Comparison of ENCODE assay signal across 15 cellular contexts in the genomic region with DNA sequence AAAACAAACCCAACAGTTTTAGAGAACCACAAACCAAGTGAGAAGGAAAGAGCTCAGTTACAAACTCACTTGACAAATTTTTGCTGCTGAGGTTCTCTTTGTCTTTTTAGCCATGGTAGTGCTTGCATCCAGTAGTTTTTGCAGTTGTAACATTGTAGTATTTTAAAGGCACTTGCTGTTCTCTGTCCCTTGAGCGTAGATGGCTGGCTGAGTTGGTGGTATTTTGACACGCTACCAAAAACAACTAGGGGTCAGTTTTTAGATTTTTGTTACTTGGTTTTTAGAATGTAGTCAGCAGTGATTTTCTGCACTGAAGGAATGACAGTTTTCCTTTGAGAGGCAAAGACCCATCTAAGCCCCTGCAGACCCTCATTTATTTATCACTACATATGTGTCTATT. TPM values are rescaled to one million over a fixed set of nuclear protein-coding genes. Genes with fewer than 3 reads are reported as not detected.
DNase-seq lines count a peak whose midpoint lies in the region; ATAC-seq and TF ChIP-seq lines count a peak whose summit lies in the region.
"Had no signal": no experiment of that assay in that cellular context is flagged by ENCODE, and none has a peak within 500 bp of the region (broad histone marks: within the 10 kb centered on the region; RNA-seq: fewer than 3 reads in every experiment).

No MANE protein-coding gene starts in this region.

- H3K27me3 ChIP-seq in GM23338 (ENCODE audit: insufficient read depth) (no peaks in the 10 kb centered on the region), neural cell (ENCODE audit: insufficient read depth, low read depth, low read length) (no peaks in the 10 kb centered on the region), thyroid gland (no peaks in the 10 kb centered on the region), psoas muscle (ENCODE audit: insufficient read depth in 3 of 3, low read length in 2 of 3) (no peaks in the 10 kb centered on the region)
- H3K27me3 ChIP-seq: BLaER1 treated with 17β-estradiol and CSF1 and Interleukin-3, amounts not matched to agents 10 nM and 100 nM had no signal

- no peak for ATAC-seq in GM23338
- no peak for ATAC-seq in activated CD4-positive, alpha-beta T cell treated with anti-CD3 and anti-CD28 coated beads for 36 hours
- ATAC-seq in psoas muscle: no peak

- H3K9ac ChIP-seq in neural cell (ENCODE audit: low read length): no peak overlapping the region
- H3K9ac ChIP-seq: BLaER1 treated with 17β-estradiol and CSF1 and Interleukin-3, amounts not matched to agents 10 nM and 100 nM had no signal

- no peaks in the 10 kb centered on the region for H3K36me3 ChIP-seq in GM23338 (ENCODE audit: insufficient read depth)
- H3K36me3 ChIP-seq in neural cell (ENCODE audit: insufficient read depth, low read length): no peaks in the 10 kb centered on the region
- no peaks in the 10 kb centered on the region for H3K36me3 ChIP-seq in thyroid gland
- no peaks in the 10 kb centered on the region for H3K36me3 ChIP-seq in psoas muscle (ENCODE audit: insufficient read depth in 1 of 2, low read depth in 1 of 2)

- no peak for TF ChIP-seq POLR2A in thyroid gland (IDR thresholded peaks at IDR 0.05)

- H3K9me2 ChIP-seq in GM23338 (ENCODE audit: insufficient read depth): no peaks in the 10 kb centered on the region
- H3K9me2 ChIP-seq in neural cell (ENCODE audit: insufficient read depth, low read length): no peaks in the 10 kb centered on the region

- H3K9me3 ChIP-seq in neural cell (ENCODE audit: low read length) (no peaks in the 10 kb centered on the region), thyroid gland (no peaks in the 10 kb centered on the region), psoas muscle (no peaks in the 10 kb centered on the region)

- no peak for TF ChIP-seq RAD21 in neural cell (conservative IDR thresholded peaks at IDR 0.05)

- H3K4me3 ChIP-seq in GM23338 (no peak overlapping the region), neural cell (ENCODE audit: low read length) (peak overlapping the region; percentile 16), thyroid gland (replicated peaks in 1 of 3) (no peak overlapping the region), psoas muscle (no peak overlapping the region)
- H3K4me3 ChIP-seq: BLaER1 treated with 17β-estradiol and CSF1 and Interleukin-3, amounts not matched to agents 10 nM and 100 nM had no signal

- peaks cover 2% of the 10 kb centered on the region for H3K27me3 Mint-ChIP-seq in GM23338 (ENCODE audit: insufficient read depth, low read depth, poor library complexity)
- no peaks in the 10 kb centered on the region for H3K27me3 Mint-ChIP-seq in activated CD4-positive, alpha-beta T cell treated with anti-CD3 and anti-CD28 coated beads for 36 hours
- H3K27me3 Mint-ChIP-seq: CD4-positive, CD25-positive, alpha-beta regulatory T cell; IgD-negative memory B cell had no signal

- H3K79me2 ChIP-seq in GM23338 (replicated peaks; ENCODE audit: insufficient read depth) (peaks cover 17% of the 10 kb centered on the region), neural cell (replicated peaks; ENCODE audit: insufficient read depth, low read length) (peaks cover 66% of the 10 kb centered on the region)

- intact Hi-C loops in thyroid gland (cut with DNase I): no loop called here
- intact Hi-C loops in activated CD4-positive, alpha-beta T cell treated with anti-CD3 and anti-CD28 coated beads for 36 hours (cut with DNase I, micrococcal nuclease): loop anchor here in 1 of 2 experiments (2.0 kb wide), 1 partner anchor 183 kb away; no protein-coding TSS in a partner anchor
- intact Hi-C loops in psoas muscle (cut with DNase I): no loop called here

- H3K4me3 Mint-ChIP-seq in GM23338: no peak overlapping the region
- H3K4me3 Mint-ChIP-seq in activated CD4-positive, alpha-beta T cell treated with anti-CD3 and anti-CD28 coated beads for 36 hours: no peak overlapping the region
- H3K4me3 Mint-ChIP-seq: H9 had no signal

- H3K9me3 Mint-ChIP-seq in GM23338: no peaks in the 10 kb centered on the region
- H3K9me3 Mint-ChIP-seq in activated CD4-positive, alpha-beta T cell treated with anti-CD3 and anti-CD28 coated beads for 36 hours (ENCODE audit: low read depth): no peaks in the 10 kb centered on the region
- H3K9me3 Mint-ChIP-seq: CD4-positive, CD25-positive, alpha-beta regulatory T cell; H9; IgD-negative memory B cell had no signal

- TF ChIP-seq CTCF in GM23338 (conservative IDR thresholded peaks at IDR 0.05; ENCODE audit: low read depth in 2 of 2) (no peak), neural cell (IDR thresholded peaks at IDR 0.05; ENCODE audit: poor library complexity, severe bottlenecking) (no peak), thyroid gland (IDR thresholded peaks at IDR 0.05) (no peak), psoas muscle (IDR thresholded peaks at IDR 0.05) (no peak)

- CTCF ChIA-PET in activated CD4-positive, alpha-beta T cell treated with anti-CD3 and anti-CD28 coated beads for 36 hours (lab: Charles Lee): no interaction called here

- TF ChIP-seq EP300 in neural cell (conservative IDR thresholded peaks at IDR 0.05; ENCODE audit: poor library complexity, severe bottlenecking): no peak

- H3K27ac ChIP-seq in GM23338 (ENCODE audit: low read depth) (no peak overlapping the region; the same call in 1 of the 2 replicates), neural cell (ENCODE audit: low read length) (peak overlapping the region; percentile 68), thyroid gland (peak overlapping the region; percentile 18 to 77 (median 26)), psoas muscle (no peak overlapping the region)
- H3K27ac ChIP-seq: BLaER1 treated with 17β-estradiol and CSF1 and Interleukin-3, amounts not matched to agents 10 nM and 100 nM had no signal

- H2AFZ ChIP-seq in GM23338 (no peak overlapping the region), neural cell (ENCODE audit: low read depth, low read length) (no peak overlapping the region)

- H3K36me3 Mint-ChIP-seq in GM23338 (ENCODE audit: low read depth): peaks cover under 1% of the 10 kb centered on the region; the same call in 1 of the 3 replicates
- peaks cover 9% of the 10 kb centered on the region for H3K36me3 Mint-ChIP-seq in activated CD4-positive, alpha-beta T cell treated with anti-CD3 and anti-CD28 coated beads for 36 hours (ENCODE audit: low read depth)

- peaks cover 62% of the 10 kb centered on the region for H3K4me1 Mint-ChIP-seq in GM23338
- peaks cover 54% of the 10 kb centered on the region for H3K4me1 Mint-ChIP-seq in activated CD4-positive, alpha-beta T cell treated with anti-CD3 and anti-CD28 coated beads for 36 hours

- H3F3A ChIP-seq in GM23338 (replicated peaks; ENCODE audit: low read depth) (no peaks in the 10 kb centered on the region), neural cell (ENCODE audit: insufficient read depth, low read length, poor library complexity, severe bottlenecking) (peaks cover 6% of the 10 kb centered on the region)

- H3K4me2 ChIP-seq in GM23338: no peak overlapping the region
- H3K4me2 ChIP-seq in neural cell (ENCODE audit: low read length): peak overlapping the region; percentile 22

- peaks cover 45% of the 10 kb centered on the region for H3K4me1 ChIP-seq in GM23338 (ENCODE audit: insufficient read depth)
- peaks cover 15 to 26% of the 10 kb centered on the region in 2 donors for H3K4me1 ChIP-seq in thyroid gland
- H3K4me1 ChIP-seq in psoas muscle: no peaks in the 10 kb centered on the region

- POLR2A ChIA-PET in activated CD4-positive, alpha-beta T cell treated with anti-CD3 and anti-CD28 coated beads for 36 hours (lab: Charles Lee): no interaction called here

- peak overlapping the region; percentile 17; the same call in 1 of the 2 replicates for H3K27ac Mint-ChIP-seq in GM23338
- H3K27ac Mint-ChIP-seq in activated CD4-positive, alpha-beta T cell treated with anti-CD3 and anti-CD28 coated beads for 36 hours: no peak overlapping the region
- H3K27ac Mint-ChIP-seq: IgD-negative memory B cell had no signal

- H4K20me1 ChIP-seq in GM23338 (replicated peaks; ENCODE audit: insufficient read depth): no peaks in the 10 kb centered on the region
- H4K20me1 ChIP-seq in neural cell (ENCODE audit: insufficient read depth): no peaks in the 10 kb centered on the region

- 41 to 49% methylated on average over 2 of the region's 2 CpGs for WGBS in thyroid gland, 2 donors
- 82 to 97% (median 97%) methylated on average over 2 of the region's 2 CpGs for WGBS in psoas muscle, 3 donors

- DNase-seq in GM23338 (ENCODE audit: low spot score) (no peak), astrocyte of the hippocampus (ENCODE audit: low read depth, low spot score) (peak; percentile 40), thyroid gland (peak; percentile 56 to 64), SHP77 treated with DMSO at 0.1 percent for 48 hours (lab: John Stamatoyannopoulos, UW) (no peak), psoas muscle (no peak)
- DNase-seq in activated CD4-positive, alpha-beta T cell treated with anti-CD3 and anti-CD28 coated beads for 36 hours: no peak
- DNase-seq: ACHN; Calu3; CD4-positive, CD25-positive, alpha-beta regulatory T cell; DMS 273 treated with DMSO at 0.1 percent for 48 hours; GOT3; H9 had no signal

TF ChIP-seq in GM23338, 12 proteins besides CTCF, POLR2A, EP300 and RAD21 (continues in another document):
- TF ChIP-seq NANOG (IDR thresholded peaks at IDR 0.05; ENCODE audit: borderline replicate concordance): no peak
- no peak for TF ChIP-seq EZH2 (IDR thresholded peaks at IDR 0.05; ENCODE audit: low read depth, unreplicated experiment)

RNA-seq across cellular contexts. Expression of gene TLE4, which starts 58.0 kb away (rescaled TPM):
- total RNA-seq in GM23338 (2014; rRNA removed; shearing (Covaris generic)): 43.9 and 45.8 TPM in 2 replicates
- 69.5 and 72.9 TPM in 2 replicates for polyA plus RNA-seq in GM23338 (2016; fragmentation: Nextera tagmentation; extraction: Ambion mirVana)
- polyA plus RNA-seq in neural cell: 143 and 146 TPM in 2 replicates
- polyA minus RNA-seq in neural cell: 351 and 423 TPM in 2 replicates
- 10 to 100 TPM; 40.3 to 64.2 (median 52.8) TPM for total RNA-seq in thyroid gland
- 10 to 100 TPM; 11.8 to 15.5 TPM for total RNA-seq in activated CD4-positive, alpha-beta T cell treated with anti-CD3 and anti-CD28 coated beads for 36 hours
- total RNA-seq in psoas muscle: 10 to 100 TPM; 17.6 to 51.9 (median 21.9) TPM
- 10 to 100 TPM in 2 of 3 donors, 1 to 10 TPM in 1; 5.1 to 22.3 (median 14.3) TPM for polyA plus RNA-seq in psoas muscle

Comparison
In these comparisons a context has a peak if more than half of its experiments do, and no peak if none do; other contexts are left out.
1. DNase-seq: peak in astrocyte of the hippocampus (single experiment) and thyroid gland (2 of 2); none in GM23338 (single experiment), SHP77 treated with DMSO at 0.1 percent for 48 hours (single experiment), activated CD4-positive, alpha-beta T cell treated with anti-CD3 and anti-CD28 coated beads for 36 hours (single experiment) and psoas muscle (0 of 2).
2. H3K27ac ChIP-seq: peak in neural cell (single experiment) and thyroid gland (3 of 3); none in GM23338 (single experiment) and psoas muscle (single experiment).